ENCODE assay signal across 19 cellular contexts in genomic region chr1:214058071-214058470, GRCh38.
DNase-seq lines count a peak whose midpoint lies in the region; TF ChIP-seq lines count a peak whose summit lies in the region.
"Had no signal": no experiment of that assay in that cellular context is flagged by ENCODE, and none has a peak within 500 bp of the region (broad histone marks: within the 10 kb centered on the region; RNA-seq: fewer than 3 reads in every experiment).

No MANE protein-coding gene starts in this region.

- H3K9me3 ChIP-seq in SJCRH30 (replicated peaks) = no peaks in the 10 kb centered on the region; the same call in none of the 2 replicates

- H3K9me3 Mint-ChIP-seq in nephron progenitor cell = peaks cover 5% of the 10 kb centered on the region
- H3K9me3 Mint-ChIP-seq: CD4-positive, alpha-beta T cell; CD8-positive, alpha-beta T cell had no signal

- H3K27ac ChIP-seq in SJCRH30 = peak overlapping the region; percentile 25; the same call in 1 of the 2 replicates
- H3K27ac ChIP-seq: BLaER1 treated with 17β-estradiol and CSF1 and Interleukin-3, amounts not matched to agents 10 nM and 100 nM; C4-2B had no signal

- H3K4me1 Mint-ChIP-seq in nephron progenitor cell = peaks cover 13% of the 10 kb centered on the region
- H3K4me1 Mint-ChIP-seq: B cell had no signal

- TF ChIP-seq CTCF in nephron progenitor cell (IDR thresholded peaks at IDR 0.05) = no peak

- peaks cover 3% of the 10 kb centered on the region for H3K27me3 Mint-ChIP-seq in nephron progenitor cell (ENCODE audit: low read depth, poor library complexity)
- H3K27me3 Mint-ChIP-seq: CD4-positive, alpha-beta T cell had no signal

- no peaks in the 10 kb centered on the region for H3K27me3 ChIP-seq in SJCRH30
- H3K27me3 ChIP-seq: BLaER1 treated with 17β-estradiol and CSF1 and Interleukin-3, amounts not matched to agents 10 nM and 100 nM had no signal

- H3K36me3 ChIP-seq in SJCRH30 = no peaks in the 10 kb centered on the region
- H3K36me3 ChIP-seq: BLaER1 treated with 17β-estradiol and CSF1 and Interleukin-3, amounts not matched to agents 10 nM and 100 nM had no signal

- H3K4me3 ChIP-seq in SJCRH30 = no peak overlapping the region
- H3K4me3 ChIP-seq: BLaER1 treated with 17β-estradiol and CSF1 and Interleukin-3, amounts not matched to agents 10 nM and 100 nM had no signal

- H3K36me3 Mint-ChIP-seq in nephron progenitor cell (ENCODE audit: low read depth) = peaks cover 3% of the 10 kb centered on the region
- H3K36me3 Mint-ChIP-seq: CD8-positive, alpha-beta T cell had no signal

- peaks cover 13% of the 10 kb centered on the region for H3K4me1 ChIP-seq in SJCRH30
- H3K4me1 ChIP-seq: BLaER1 treated with 17β-estradiol and CSF1 and Interleukin-3, amounts not matched to agents 10 nM and 100 nM; Caco-2 had no signal

- H3K4me3 Mint-ChIP-seq in nephron progenitor cell = no peak overlapping the region
- H3K4me3 Mint-ChIP-seq: B cell; CD4-positive, alpha-beta T cell; CD8-positive, alpha-beta T cell had no signal

- intact Hi-C loops in posterior cingulate gyrus (cut with DNase I) = no loop called here

- peak; percentile 11 for DNase-seq in LHCN-M2 (ENCODE audit: low read depth)
- peak; percentile 48 to 76 for DNase-seq in SJCRH30
- peak; percentile 68 for DNase-seq in left kidney (ENCODE audit: low read depth, low spot score)
- no peak for DNase-seq in nephron progenitor cell
- DNase-seq in hippocampal formation (lab: John Stamatoyannopoulos, UW) = no peak
- DNase-seq in NCI-H446 (lab: John Stamatoyannopoulos, UW) = no peak
- no peak for DNase-seq in MV-4-11 (lab: John Stamatoyannopoulos, UW)
- no peak for DNase-seq in posterior cingulate gyrus
- DNase-seq: 8988T; ACHN; Caco-2; Calu3; CD4-positive, alpha-beta T cell; CD8-positive, alpha-beta T cell; DMS79 treated with DMSO at 0.1 percent for 48 hours; GF-D8 had no signal

- peak overlapping the region; percentile 66 for H3K27ac Mint-ChIP-seq in nephron progenitor cell
- H3K27ac Mint-ChIP-seq: B cell; CD4-positive, alpha-beta T cell; CD8-positive, alpha-beta T cell had no signal

Comparison
In these comparisons a context has a peak if more than half of its experiments do, and no peak if none do; other contexts are left out.
1. DNase-seq: peak in LHCN-M2 (single experiment), SJCRH30 (2 of 2) and left kidney (single experiment); none in nephron progenitor cell (single experiment), hippocampal formation (0 of 2), NCI-H446 (0 of 2), MV-4-11 (single experiment) and posterior cingulate gyrus (0 of 10).